In the genomic region with DNA sequence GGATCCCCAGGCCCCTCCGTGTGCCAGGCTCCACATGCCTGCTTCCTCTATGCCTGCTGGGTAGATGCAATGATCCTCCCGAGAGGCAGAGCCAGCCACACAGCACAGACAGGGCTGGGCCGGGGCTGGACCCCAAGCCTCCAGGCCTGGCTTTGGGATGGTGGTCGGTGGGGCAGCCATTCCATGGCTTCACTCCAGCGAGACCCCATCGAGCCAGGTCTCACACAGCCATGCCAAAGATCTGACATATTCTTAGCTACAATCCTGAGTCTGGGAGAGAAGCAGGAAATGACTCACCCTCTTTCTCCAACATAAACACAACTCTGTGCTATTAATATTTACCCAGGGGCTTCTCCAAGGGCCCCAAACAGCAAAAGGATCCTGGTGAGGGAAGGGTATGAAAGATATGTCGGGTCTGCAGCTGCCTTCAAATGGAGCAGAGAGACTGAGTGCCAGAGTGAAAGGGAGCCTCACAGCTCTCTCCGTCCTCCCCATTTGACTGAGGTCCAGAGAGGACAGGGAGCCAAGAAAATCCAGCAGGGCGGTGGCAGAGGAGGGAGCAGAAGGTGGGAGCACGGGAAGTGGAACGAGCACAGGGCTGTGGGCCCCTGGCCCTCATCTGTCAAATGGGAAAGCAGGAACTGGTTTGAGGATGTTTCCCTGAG, we compare ENCODE assay signal across 10 cellular contexts.
DNase-seq lines count a peak whose midpoint lies in the region; ATAC-seq and TF ChIP-seq lines count a peak whose summit lies in the region.
"Had no signal": no experiment of that assay in that cellular context is flagged by ENCODE, and none has a peak within 500 bp of the region (broad histone marks: within the 10 kb centered on the region; RNA-seq: fewer than 3 reads in every experiment).

No MANE protein-coding gene starts in this region.

- RAD21 ChIA-PET in HCT116 (lab: Charles Lee; ENCODE audit: low non-redundant PET in 1 of 2, low total read pairs in 2 of 2, uncharacterized antibody in 2 of 2, unreplicated experiment in 2 of 2) = no interaction called here

- H3K36me3 Mint-ChIP-seq in Caco-2 (ENCODE audit: insufficient read depth, unreplicated experiment) = no peaks in the 10 kb centered on the region

- CTCF ChIA-PET in HCT116 (lab: Charles Lee) (interaction anchor here (0.9 to 1.6 kb wide), 7 partner anchors 8 to 703 kb away, joined by 3 to 6 read pairs (median 4); no protein-coding TSS in a partner anchor), Caco-2 (lab: Charles Lee) (no interaction called here)

- POLR2A ChIA-PET in HCT116 (lab: Charles Lee) = no interaction called here
- POLR2A ChIA-PET in Caco-2 (lab: Charles Lee) = no interaction called here

- H3K9me3 Mint-ChIP-seq in Caco-2 (ENCODE audit: unreplicated experiment) = no peaks in the 10 kb centered on the region

- H3K4me3 ChIP-seq in HCT116 (replicated peaks in 1 of 2; ENCODE audit: low read depth in 1 of 2, low read length in 2 of 2) = peak overlapping the region; percentile 5 to 21; a peak in 2 of 4 replicates
- H3K4me3 ChIP-seq in stomach = no peak overlapping the region
- H3K4me3 ChIP-seq in HAP-1 = no peak overlapping the region
- H3K4me3 ChIP-seq in Caco-2 (ENCODE audit: low read depth, low read length) = no peak overlapping the region
- H3K4me3 ChIP-seq: body of pancreas had no signal

- BruUV-seq in HCT116 (replicated peaks; lab: Mats Ljungman, UMichigan) (no TSS peak), Caco-2 (replicated peaks; lab: Mats Ljungman, UMichigan) (no TSS peak)

- H3K4me1 ChIP-seq in HCT116 (ENCODE audit: control insufficient read depth in 1 of 2, insufficient read depth in 2 of 2, low read length in 2 of 2) (peaks cover 16 to 31% of the 10 kb centered on the region in 2 experiments), stomach (peaks cover 10 to 41% (median 21%) of the 10 kb centered on the region in 4 donors), HAP-1 (no peaks in the 10 kb centered on the region), Caco-2 (no peaks in the 10 kb centered on the region)

- no peaks in the 10 kb centered on the region for H3K27me3 ChIP-seq in HCT116 (ENCODE audit: insufficient read depth, low read length)
- H3K27me3 ChIP-seq in stomach = peaks cover 0 to 23% (median 10%) of the 10 kb centered on the region in 3 donors
- H3K27me3 ChIP-seq in HAP-1 (ENCODE audit: low read depth) = peaks cover 9% of the 10 kb centered on the region; the same call in 1 of the 2 replicates
- H3K27me3 ChIP-seq in Caco-2 (replicated peaks; ENCODE audit: control insufficient read depth, insufficient read depth, low read length) = no peaks in the 10 kb centered on the region
- H3K27me3 ChIP-seq: body of pancreas had no signal

- no peaks in the 10 kb centered on the region for H3K79me2 ChIP-seq in HCT116 (ENCODE audit: insufficient read depth, low read length)

- H3K4me3 Mint-ChIP-seq in Caco-2 (ENCODE audit: unreplicated experiment) = no peak overlapping the region

- no peak for TF ChIP-seq EP300 in stomach (IDR thresholded peaks at IDR 0.05)

- TF ChIP-seq POLR2A in HCT116 (IDR thresholded peaks at IDR 0.05; ENCODE audit: borderline replicate concordance, extremely low read depth, insufficient read depth, insufficient read length) (no peak), stomach (IDR thresholded peaks at IDR 0.05) (no peak)

- H3K36me3 ChIP-seq in HCT116 (ENCODE audit: control insufficient read depth in 1 of 2, insufficient read depth in 2 of 2, low read length in 2 of 2) = no peaks in the 10 kb centered on the region
- no peaks in the 10 kb centered on the region for H3K36me3 ChIP-seq in stomach
- H3K36me3 ChIP-seq in HAP-1 (replicated peaks) = no peaks in the 10 kb centered on the region
- H3K36me3 ChIP-seq in Caco-2 (ENCODE audit: control insufficient read depth, insufficient read depth, low read length) = no peaks in the 10 kb centered on the region

- peak overlapping the region; percentile 68 for H2AFZ ChIP-seq in HCT116 (ENCODE audit: low read depth, low read length, poor library complexity, severe bottlenecking)

- in situ Hi-C loops in HAP-1 (cut with MboI; ENCODE audit: low sequenced_read_pairs) = loop anchor here (10.0 to 25.0 kb wide), 3 partner anchors 297 to 839 kb away; no protein-coding TSS in a partner anchor

- no peak overlapping the region for H3K27ac Mint-ChIP-seq in Caco-2 (ENCODE audit: unreplicated experiment)

- H3K27ac ChIP-seq in HCT116 (ENCODE audit: low read depth, low read length) = peak overlapping the region; percentile 47
- peak overlapping the region; percentile 14 to 83 (median 66) for H3K27ac ChIP-seq in stomach

- intact Hi-C loops in HCT116 (cut with micrococcal nuclease) (loop anchor here (2.0 to 10.0 kb wide), 2 partner anchors 209 to 291 kb away; no protein-coding TSS in a partner anchor), stomach (cut with DNase I; ENCODE audit: low total_unique reads) (no loop called here), Caco-2 (cut with micrococcal nuclease; ENCODE audit: unreplicated experiment) (no loop called here)

- H3K9me2 ChIP-seq in HCT116 (ENCODE audit: insufficient read depth) = no peaks in the 10 kb centered on the region

- ATAC-seq in HCT116 = peak; percentile 46
- no peak for ATAC-seq in HG03439 (IDR thresholded peaks at IDR 0.05; ENCODE audit: unreplicated experiment)
- ATAC-seq: body of pancreas had no signal

- no peaks in the 10 kb centered on the region for H4K20me1 ChIP-seq in HCT116 (ENCODE audit: insufficient read depth)

- peak overlapping the region; percentile 72 for H3K4me2 ChIP-seq in HCT116 (ENCODE audit: low read length)

- 12 to 27% (median 20%) methylated on average over 11 of the region's 11 CpGs for WGBS in stomach, 5 donors

- DNase-seq in HCT116 (ENCODE audit: low read depth, low spot score) (no peak), astrocyte of the hippocampus (ENCODE audit: low read depth, low spot score) (peak; percentile 80), hepatic stellate cell (ENCODE audit: low spot score) (peak; percentile 87), stomach (no peak), HAP-1 (ENCODE audit: low spot score in 2 of 2) (no peak), Caco-2 (no peak)
- DNase-seq in activated CD4-positive, alpha-beta T cell treated with anti-CD3 and anti-CD28 coated beads for 4 hours = no peak
- DNase-seq: midbrain had no signal

- H3K4me1 Mint-ChIP-seq in Caco-2 (ENCODE audit: low read depth, unreplicated experiment) = no peaks in the 10 kb centered on the region

- H3K27me3 Mint-ChIP-seq in Caco-2 (ENCODE audit: insufficient read depth, unreplicated experiment) = peaks cover under 1% of the 10 kb centered on the region

- H3K9ac ChIP-seq in HCT116 (ENCODE audit: low read length) = peak overlapping the region; percentile 26

- TF ChIP-seq CTCF in HCT116 (IDR thresholded peaks at IDR 0.05 in 2 of 3, conservative IDR thresholded peaks at IDR 0.05 in 1 of 3; ENCODE audit: borderline replicate concordance in 1 of 3, insufficient read depth in 1 of 3, low read depth in 2 of 3, low read length in 2 of 3) (no peak), stomach (IDR thresholded peaks at IDR 0.05) (no peak), Caco-2 (IDR thresholded peaks at IDR 0.05; ENCODE audit: insufficient read depth in 1 of 2, low read depth in 1 of 2, low read length in 1 of 2, severe bottlenecking in 1 of 2, unreplicated experiment in 1 of 2) (no peak)

- TF ChIP-seq RAD21 in HCT116 (IDR thresholded peaks at IDR 0.05; ENCODE audit: low read depth) = 0 out of 2 replicates have a peak, but pooled peaks have one; percentile 11

- H3K9me3 ChIP-seq in HCT116 (ENCODE audit: control insufficient read depth in 1 of 2, insufficient read depth in 1 of 2, low read depth in 1 of 2, low read length in 2 of 2) = no peaks in the 10 kb centered on the region
- no peaks in the 10 kb centered on the region for H3K9me3 ChIP-seq in stomach
- H3K9me3 ChIP-seq in HAP-1 = no peaks in the 10 kb centered on the region
- no peaks in the 10 kb centered on the region for H3K9me3 ChIP-seq in Caco-2
- H3K9me3 ChIP-seq: body of pancreas had no signal

TF ChIP-seq in HCT116, 20 proteins besides CTCF, POLR2A, EP300 and RAD21 (continues in another document):
- no peak for TF ChIP-seq TCF7L2 (IDR thresholded peaks at IDR 0.05; ENCODE audit: borderline replicate concordance, extremely low read depth, insufficient read depth, insufficient read length)
- TF ChIP-seq EGR1 (IDR thresholded peaks at IDR 0.05; ENCODE audit: low read depth) = no peak
- TF ChIP-seq, protein P1, sequence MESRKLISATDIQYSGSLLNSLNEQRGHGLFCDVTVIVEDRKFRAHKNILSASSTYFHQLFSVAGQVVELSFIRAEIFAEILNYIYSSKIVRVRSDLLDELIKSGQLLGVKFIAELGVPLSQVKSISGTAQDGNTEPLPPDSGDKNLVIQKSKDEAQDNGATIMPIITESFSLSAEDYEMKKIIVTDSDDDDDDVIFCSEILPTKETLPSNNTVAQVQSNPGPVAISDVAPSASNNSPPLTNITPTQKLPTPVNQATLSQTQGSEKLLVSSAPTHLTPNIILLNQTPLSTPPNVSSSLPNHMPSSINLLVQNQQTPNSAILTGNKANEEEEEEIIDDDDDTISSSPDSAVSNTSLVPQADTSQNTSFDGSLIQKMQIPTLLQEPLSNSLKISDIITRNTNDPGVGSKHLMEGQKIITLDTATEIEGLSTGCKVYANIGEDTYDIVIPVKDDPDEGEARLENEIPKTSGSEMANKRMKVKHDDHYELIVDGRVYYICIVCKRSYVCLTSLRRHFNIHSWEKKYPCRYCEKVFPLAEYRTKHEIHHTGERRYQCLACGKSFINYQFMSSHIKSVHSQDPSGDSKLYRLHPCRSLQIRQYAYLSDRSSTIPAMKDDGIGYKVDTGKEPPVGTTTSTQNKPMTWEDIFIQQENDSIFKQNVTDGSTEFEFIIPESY (IDR thresholded peaks at IDR 0.05; ENCODE audit: extremely low read depth, insufficient replicate concordance, low read length) = no peak
- peak; percentile 56 for TF ChIP-seq SP1 (IDR thresholded peaks at IDR 0.05; ENCODE audit: low read depth)
- no peak for TF ChIP-seq CBX3 (IDR thresholded peaks at IDR 0.05; ENCODE audit: low read depth)
- peak; percentile 20; the same call in 1 of the 2 replicates for TF ChIP-seq POLR2AphosphoS5 (IDR thresholded peaks at IDR 0.05; ENCODE audit: low read depth, low read length)
- TF ChIP-seq, protein P2, sequence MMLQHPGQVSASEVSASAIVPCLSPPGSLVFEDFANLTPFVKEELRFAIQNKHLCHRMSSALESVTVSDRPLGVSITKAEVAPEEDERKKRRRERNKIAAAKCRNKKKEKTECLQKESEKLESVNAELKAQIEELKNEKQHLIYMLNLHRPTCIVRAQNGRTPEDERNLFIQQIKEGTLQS (IDR thresholded peaks at IDR 0.05) = no peak
- no peak for TF ChIP-seq SIN3A (IDR thresholded peaks at IDR 0.05; ENCODE audit: low read depth)
- TF ChIP-seq EZH2 (IDR thresholded peaks at IDR 0.05) = no peak
- TF ChIP-seq ZNF274 (IDR thresholded peaks at IDR 0.05; ENCODE audit: low read depth, low read length) = no peak
- peak; percentile 83 for TF ChIP-seq FOSL1 (IDR thresholded peaks at IDR 0.05; ENCODE audit: low read depth)
- TF ChIP-seq ELF1 (IDR thresholded peaks at IDR 0.05; ENCODE audit: borderline replicate concordance, low read depth) = no peak
- TF ChIP-seq, protein P3, sequence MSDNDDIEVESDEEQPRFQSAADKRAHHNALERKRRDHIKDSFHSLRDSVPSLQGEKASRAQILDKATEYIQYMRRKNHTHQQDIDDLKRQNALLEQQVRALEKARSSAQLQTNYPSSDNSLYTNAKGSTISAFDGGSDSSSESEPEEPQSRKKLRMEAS (IDR thresholded peaks at IDR 0.05) = peak; percentile 45; the same call in 1 of the 2 replicates

Comparison
In these comparisons a context has a peak if more than half of its experiments do, and no peak if none do; other contexts are left out.
1. DNase-seq: peak in astrocyte of the hippocampus (single experiment) and hepatic stellate cell (single experiment); none in HCT116 (single experiment), stomach (single experiment), HAP-1 (0 of 2), activated CD4-positive, alpha-beta T cell treated with anti-CD3 and anti-CD28 coated beads for 4 hours (0 of 2) and Caco-2 (0 of 2).
2. H3K4me3 ChIP-seq: peak in HCT116 (2 of 2); none in stomach (0 of 4), HAP-1 (single experiment) and Caco-2 (single experiment).